Comparison of ENCODE assay signal across 2 cellular contexts in genomic region chr1:59985901-59986735, GRCh38.
TF ChIP-seq lines count a peak whose summit lies in the region.

No MANE protein-coding gene starts in this region.

TF ChIP-seq in Ishikawa, 13 proteins besides CTCF, POLR2A, EP300 and RAD21:
- TF ChIP-seq TEAD4 (IDR thresholded peaks at IDR 0.05) = peak; percentile 31; the same call in 1 of the 2 replicates
- no peak for TF ChIP-seq CEBPB (IDR thresholded peaks at IDR 0.05)

TF ChIP-seq in H1, 55 proteins besides CTCF, POLR2A, EP300 and RAD21:
- TF ChIP-seq JUN (IDR thresholded peaks at IDR 0.05; ENCODE audit: low read depth, low read length) (no peak), CEBPB (IDR thresholded peaks at IDR 0.05; ENCODE audit: low read depth, low read length) (no peak), RFX5 (IDR thresholded peaks at IDR 0.05; ENCODE audit: borderline replicate concordance, low read depth, low read length) (no peak), HDAC6 (IDR thresholded peaks at IDR 0.05; ENCODE audit: low read depth, low read length) (no peak), CHD2 (IDR thresholded peaks at IDR 0.05; ENCODE audit: low read length) (no peak), GABPA (IDR thresholded peaks at IDR 0.05; ENCODE audit: borderline replicate concordance, insufficient read depth, low read length) (no peak), SP4 (IDR thresholded peaks at IDR 0.05; ENCODE audit: low read length) (no peak), RNF2 (IDR thresholded peaks at IDR 0.05; ENCODE audit: borderline replicate concordance, low read depth, low read length, missing control alignments, poor library complexity, severe bottlenecking) (no peak), EZH2 (IDR thresholded peaks at IDR 0.05; ENCODE audit: low read depth, low read length, severe bottlenecking) (no peak), SP2 (IDR thresholded peaks at IDR 0.05; ENCODE audit: low read length) (no peak), TEAD4 (IDR thresholded peaks at IDR 0.05; ENCODE audit: low read depth, low read length) (0 out of 2 replicates have a peak, but pooled peaks have one; percentile 21), KDM1A (IDR thresholded peaks at IDR 0.05; ENCODE audit: borderline replicate concordance, low read length) (peak; percentile 15; the same call in 1 of the 2 replicates), CTBP2 (IDR thresholded peaks at IDR 0.05; ENCODE audit: borderline replicate concordance, insufficient read depth, insufficient read length, low read length) (no peak), RXRA (IDR thresholded peaks at IDR 0.05; ENCODE audit: insufficient read depth, low read depth, low read length) (no peak), SP1 (IDR thresholded peaks at IDR 0.05; ENCODE audit: low read depth, low read length) (no peak)
